ENCODE assay signal across 1 cellular context in the genomic region with DNA sequence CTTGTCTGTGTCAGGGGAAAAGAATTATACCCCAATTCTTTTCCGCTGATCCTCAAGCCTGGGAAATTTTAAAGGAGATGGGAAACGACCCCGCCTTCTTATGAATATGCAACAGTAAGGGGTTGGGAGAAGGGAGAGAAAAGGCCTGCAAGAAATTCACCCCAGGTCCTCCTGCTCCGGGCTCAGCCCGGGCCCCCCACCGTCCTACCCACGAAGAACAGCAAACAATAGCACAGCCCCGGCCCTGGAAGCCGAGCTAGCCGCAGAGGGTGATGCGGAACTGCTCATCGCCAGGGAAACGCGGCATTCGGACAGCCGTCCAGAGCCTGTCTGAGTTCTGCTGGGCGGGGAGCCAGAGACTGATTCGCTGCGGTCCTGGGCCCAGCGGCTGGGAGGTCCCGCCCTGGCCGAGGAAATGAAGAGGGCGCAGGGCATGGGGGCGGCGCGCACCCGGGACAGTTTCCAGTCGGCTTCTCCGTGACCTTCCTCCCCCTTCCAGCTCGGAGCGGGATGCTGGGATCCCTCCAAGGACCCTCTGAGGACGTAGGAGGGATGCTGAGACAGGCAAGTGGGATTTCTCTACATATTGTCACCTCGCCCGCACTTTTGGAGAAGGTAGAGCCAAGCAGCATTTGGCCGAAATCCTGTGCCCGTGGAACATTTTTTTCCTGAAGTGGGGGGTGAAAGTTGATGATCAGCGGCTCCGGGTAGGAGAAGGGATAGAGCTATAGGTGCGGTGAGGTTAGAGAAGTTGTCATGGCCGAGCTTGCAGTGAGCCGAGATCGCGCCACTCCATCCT.
A peak's percentile ranks its signal among the peaks of the same experiment; 100 is the strongest.
TF ChIP-seq lines count a peak whose summit lies in the region.

No MANE protein-coding gene starts in this region.

TF ChIP-seq in GM12878, 131 proteins besides CTCF, POLR2A, EP300 and RAD21 (continued from another document):
- TF ChIP-seq, protein P1, sequence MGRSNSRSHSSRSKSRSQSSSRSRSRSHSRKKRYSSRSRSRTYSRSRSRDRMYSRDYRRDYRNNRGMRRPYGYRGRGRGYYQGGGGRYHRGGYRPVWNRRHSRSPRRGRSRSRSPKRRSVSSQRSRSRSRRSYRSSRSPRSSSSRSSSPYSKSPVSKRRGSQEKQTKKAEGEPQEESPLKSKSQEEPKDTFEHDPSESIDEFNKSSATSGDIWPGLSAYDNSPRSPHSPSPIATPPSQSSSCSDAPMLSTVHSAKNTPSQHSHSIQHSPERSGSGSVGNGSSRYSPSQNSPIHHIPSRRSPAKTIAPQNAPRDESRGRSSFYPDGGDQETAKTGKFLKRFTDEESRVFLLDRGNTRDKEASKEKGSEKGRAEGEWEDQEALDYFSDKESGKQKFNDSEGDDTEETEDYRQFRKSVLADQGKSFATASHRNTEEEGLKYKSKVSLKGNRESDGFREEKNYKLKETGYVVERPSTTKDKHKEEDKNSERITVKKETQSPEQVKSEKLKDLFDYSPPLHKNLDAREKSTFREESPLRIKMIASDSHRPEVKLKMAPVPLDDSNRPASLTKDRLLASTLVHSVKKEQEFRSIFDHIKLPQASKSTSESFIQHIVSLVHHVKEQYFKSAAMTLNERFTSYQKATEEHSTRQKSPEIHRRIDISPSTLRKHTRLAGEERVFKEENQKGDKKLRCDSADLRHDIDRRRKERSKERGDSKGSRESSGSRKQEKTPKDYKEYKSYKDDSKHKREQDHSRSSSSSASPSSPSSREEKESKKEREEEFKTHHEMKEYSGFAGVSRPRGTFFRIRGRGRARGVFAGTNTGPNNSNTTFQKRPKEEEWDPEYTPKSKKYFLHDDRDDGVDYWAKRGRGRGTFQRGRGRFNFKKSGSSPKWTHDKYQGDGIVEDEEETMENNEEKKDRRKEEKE (IDR thresholded peaks at IDR 0.05), result no peak
- TF ChIP-seq EGR1 (IDR thresholded peaks at IDR 0.05; ENCODE audit: borderline replicate concordance in 1 of 2, low read depth in 2 of 2, low read length in 2 of 2) (no peak), CHD1 (IDR thresholded peaks at IDR 0.05; ENCODE audit: low read depth, low read length) (no peak), STAT1 (conservative IDR thresholded peaks at IDR 0.05) (no peak), MTA3 (IDR thresholded peaks at IDR 0.05; ENCODE audit: borderline replicate concordance, low read length) (no peak), YY1 (IDR thresholded peaks at IDR 0.05; ENCODE audit: low read depth, low read length) (no peak), NBN (IDR thresholded peaks at IDR 0.05) (0 out of 2 replicates have a peak, but pooled peaks have one; percentile 46), BHLHE40 (IDR thresholded peaks at IDR 0.05; ENCODE audit: borderline replicate concordance in 1 of 2, low read depth in 2 of 2, low read length in 1 of 2) (no peak), SUPT20H (IDR thresholded peaks at IDR 0.05; ENCODE audit: borderline replicate concordance, control insufficient read depth, low read depth, low read length) (no peak), RAD51 (IDR thresholded peaks at IDR 0.05) (no peak), HDAC2 (IDR thresholded peaks at IDR 0.05) (no peak), HDGF (IDR thresholded peaks at IDR 0.05) (no peak), NR2C2 (IDR thresholded peaks at IDR 0.05; ENCODE audit: borderline replicate concordance, control insufficient read depth, insufficient read length, low read depth) (no peak), TBL1XR1 (IDR thresholded peaks at IDR 0.05; ENCODE audit: low read depth, low read length) (no peak), ZNF217 (IDR thresholded peaks at IDR 0.05) (no peak), SREBF2 (IDR thresholded peaks at IDR 0.05; ENCODE audit: low read length) (no peak), IKZF1 (conservative IDR thresholded peaks at IDR 0.05) (peak; percentile 48; the same call in 1 of the 2 replicates), POU2F2 (IDR thresholded peaks at IDR 0.05; ENCODE audit: borderline replicate concordance, low read depth, low read length) (peak; percentile 75; the same call in 2 of the 3 replicates), SRF (IDR thresholded peaks at IDR 0.05; ENCODE audit: low read depth in 2 of 2, low read length in 2 of 2) (no peak), SUZ12 (IDR thresholded peaks at IDR 0.05; ENCODE audit: unreplicated experiment) (no peak), CBFB (IDR thresholded peaks at IDR 0.05; ENCODE audit: low read depth) (no peak), PAX8 (IDR thresholded peaks at IDR 0.05) (no peak), FOXK2 (IDR thresholded peaks at IDR 0.05) (no peak), EZH2 (IDR thresholded peaks at IDR 0.05; ENCODE audit: borderline replicate concordance, control insufficient read depth, low read depth, low read length) (no peak), MEF2B (IDR thresholded peaks at IDR 0.05; ENCODE audit: partially characterized antibody, poor library complexity, severe bottlenecking) (no peak)
- TF ChIP-seq, protein P2, sequence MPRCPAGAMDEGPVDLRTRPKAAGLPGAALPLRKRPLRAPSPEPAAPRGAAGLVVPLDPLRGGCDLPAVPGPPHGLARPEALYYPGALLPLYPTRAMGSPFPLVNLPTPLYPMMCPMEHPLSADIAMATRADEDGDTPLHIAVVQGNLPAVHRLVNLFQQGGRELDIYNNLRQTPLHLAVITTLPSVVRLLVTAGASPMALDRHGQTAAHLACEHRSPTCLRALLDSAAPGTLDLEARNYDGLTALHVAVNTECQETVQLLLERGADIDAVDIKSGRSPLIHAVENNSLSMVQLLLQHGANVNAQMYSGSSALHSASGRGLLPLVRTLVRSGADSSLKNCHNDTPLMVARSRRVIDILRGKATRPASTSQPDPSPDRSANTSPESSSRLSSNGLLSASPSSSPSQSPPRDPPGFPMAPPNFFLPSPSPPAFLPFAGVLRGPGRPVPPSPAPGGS (IDR thresholded peaks at IDR 0.05; ENCODE audit: borderline replicate concordance, insufficient read depth, low read depth, low read length, poor library complexity, severe bottlenecking), result no peak
- TF ChIP-seq, protein P3, sequence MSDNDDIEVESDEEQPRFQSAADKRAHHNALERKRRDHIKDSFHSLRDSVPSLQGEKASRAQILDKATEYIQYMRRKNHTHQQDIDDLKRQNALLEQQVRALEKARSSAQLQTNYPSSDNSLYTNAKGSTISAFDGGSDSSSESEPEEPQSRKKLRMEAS (IDR thresholded peaks at IDR 0.05; ENCODE audit: low read depth, low read length), result no peak
- TF ChIP-seq, protein P4, sequence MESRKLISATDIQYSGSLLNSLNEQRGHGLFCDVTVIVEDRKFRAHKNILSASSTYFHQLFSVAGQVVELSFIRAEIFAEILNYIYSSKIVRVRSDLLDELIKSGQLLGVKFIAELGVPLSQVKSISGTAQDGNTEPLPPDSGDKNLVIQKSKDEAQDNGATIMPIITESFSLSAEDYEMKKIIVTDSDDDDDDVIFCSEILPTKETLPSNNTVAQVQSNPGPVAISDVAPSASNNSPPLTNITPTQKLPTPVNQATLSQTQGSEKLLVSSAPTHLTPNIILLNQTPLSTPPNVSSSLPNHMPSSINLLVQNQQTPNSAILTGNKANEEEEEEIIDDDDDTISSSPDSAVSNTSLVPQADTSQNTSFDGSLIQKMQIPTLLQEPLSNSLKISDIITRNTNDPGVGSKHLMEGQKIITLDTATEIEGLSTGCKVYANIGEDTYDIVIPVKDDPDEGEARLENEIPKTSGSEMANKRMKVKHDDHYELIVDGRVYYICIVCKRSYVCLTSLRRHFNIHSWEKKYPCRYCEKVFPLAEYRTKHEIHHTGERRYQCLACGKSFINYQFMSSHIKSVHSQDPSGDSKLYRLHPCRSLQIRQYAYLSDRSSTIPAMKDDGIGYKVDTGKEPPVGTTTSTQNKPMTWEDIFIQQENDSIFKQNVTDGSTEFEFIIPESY (IDR thresholded peaks at IDR 0.05), result no peak
- TF ChIP-seq, protein P5, sequence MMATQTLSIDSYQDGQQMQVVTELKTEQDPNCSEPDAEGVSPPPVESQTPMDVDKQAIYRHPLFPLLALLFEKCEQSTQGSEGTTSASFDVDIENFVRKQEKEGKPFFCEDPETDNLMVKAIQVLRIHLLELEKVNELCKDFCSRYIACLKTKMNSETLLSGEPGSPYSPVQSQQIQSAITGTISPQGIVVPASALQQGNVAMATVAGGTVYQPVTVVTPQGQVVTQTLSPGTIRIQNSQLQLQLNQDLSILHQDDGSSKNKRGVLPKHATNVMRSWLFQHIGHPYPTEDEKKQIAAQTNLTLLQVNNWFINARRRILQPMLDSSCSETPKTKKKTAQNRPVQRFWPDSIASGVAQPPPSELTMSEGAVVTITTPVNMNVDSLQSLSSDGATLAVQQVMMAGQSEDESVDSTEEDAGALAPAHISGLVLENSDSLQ (IDR thresholded peaks at IDR 0.05), result peak; percentile 87
- TF ChIP-seq, protein P6, sequence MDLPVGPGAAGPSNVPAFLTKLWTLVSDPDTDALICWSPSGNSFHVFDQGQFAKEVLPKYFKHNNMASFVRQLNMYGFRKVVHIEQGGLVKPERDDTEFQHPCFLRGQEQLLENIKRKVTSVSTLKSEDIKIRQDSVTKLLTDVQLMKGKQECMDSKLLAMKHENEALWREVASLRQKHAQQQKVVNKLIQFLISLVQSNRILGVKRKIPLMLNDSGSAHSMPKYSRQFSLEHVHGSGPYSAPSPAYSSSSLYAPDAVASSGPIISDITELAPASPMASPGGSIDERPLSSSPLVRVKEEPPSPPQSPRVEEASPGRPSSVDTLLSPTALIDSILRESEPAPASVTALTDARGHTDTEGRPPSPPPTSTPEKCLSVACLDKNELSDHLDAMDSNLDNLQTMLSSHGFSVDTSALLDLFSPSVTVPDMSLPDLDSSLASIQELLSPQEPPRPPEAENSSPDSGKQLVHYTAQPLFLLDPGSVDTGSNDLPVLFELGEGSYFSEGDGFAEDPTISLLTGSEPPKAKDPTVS (IDR thresholded peaks at IDR 0.05; ENCODE audit: low read depth, low read length), result no peak
